ENCODE assay signal across 23 cellular contexts in genomic region chr22:20198527-20199319, GRCh38. TPM values are rescaled to one million over a fixed set of nuclear protein-coding genes. Genes with fewer than 3 reads are reported as not detected.
DNase-seq lines count a peak whose midpoint lies in the region; FAIRE-seq and TF ChIP-seq lines count a peak whose summit lies in the region.
"Had no signal": no experiment of that assay in that cellular context is flagged by ENCODE, and none has a peak within 500 bp of the region (broad histone marks: within the 10 kb centered on the region; RNA-seq: fewer than 3 reads in every experiment).

No MANE protein-coding gene starts in this region.

- no peaks in the 10 kb centered on the region for H3K36me3 Mint-ChIP-seq in progenitor cell of endocrine pancreas (ENCODE audit: insufficient read depth)
- H3K36me3 Mint-ChIP-seq: CD4-positive, CD25-positive, alpha-beta regulatory T cell; T-cell had no signal

- H3K27ac ChIP-seq in VCaP: peak overlapping the region; percentile 41; the same call in 1 of the 2 replicates
- H3K27ac ChIP-seq in caudate nucleus (ENCODE audit: low read depth, low read length): no peak overlapping the region
- H3K27ac ChIP-seq: KMS-11 had no signal

- no peaks in the 10 kb centered on the region for H3K9me3 Mint-ChIP-seq in progenitor cell of endocrine pancreas (ENCODE audit: low read depth)
- H3K9me3 Mint-ChIP-seq: CD4-positive, CD25-positive, alpha-beta regulatory T cell; GM23338; T-cell had no signal

- peaks cover 31% of the 10 kb centered on the region for H3K4me1 Mint-ChIP-seq in progenitor cell of endocrine pancreas (ENCODE audit: low read depth)
- H3K4me1 Mint-ChIP-seq: B cell; CD4-positive, CD25-positive, alpha-beta regulatory T cell; T-cell had no signal

- DNase-seq in NCI-H748 (lab: John Stamatoyannopoulos, UW; ENCODE audit: unreplicated experiment) (peak; percentile 32), NCI-H748 treated with DMSO at 0.1 percent for 48 hours (lab: John Stamatoyannopoulos, UW) (no peak), HuH-7 (ENCODE audit: low spot score) (peak; percentile 82), progenitor cell of endocrine pancreas (ENCODE audit: low spot score, unreplicated experiment) (no peak), H54 (ENCODE audit: insufficient read length, low spot score) (no peak), amygdala (lab: John Stamatoyannopoulos, UW) (no peak), caudate nucleus (lab: John Stamatoyannopoulos, UW) (no peak)
- DNase-seq: Caco-2; CD4-positive, CD25-positive, alpha-beta regulatory T cell; GF-D8; NCI-H1436; NCI-H2029 treated with DMSO at 0.1 percent for 48 hours; SHP77; SK-N-SH; T-cell had no signal

- TF ChIP-seq POLR2A in H54 (IDR thresholded peaks at IDR 0.05; ENCODE audit: low read depth, low read length): no peak

- FAIRE-seq in H54 (lab: Jason Lieb, UNC): no peak
- FAIRE-seq: HepG2, RCC 7860 had no signal

- TF ChIP-seq CTCF in VCaP (conservative IDR thresholded peaks at IDR 0.05) (no peak), progenitor cell of endocrine pancreas (IDR thresholded peaks at IDR 0.05; ENCODE audit: unreplicated experiment) (no peak)

- peak overlapping the region; percentile 24 for H3K4me3 Mint-ChIP-seq in progenitor cell of endocrine pancreas (ENCODE audit: low read depth)
- H3K4me3 Mint-ChIP-seq: B cell; CD4-positive, CD25-positive, alpha-beta regulatory T cell; GM23338; T-cell had no signal

- peak overlapping the region; percentile 81 for H3K27ac Mint-ChIP-seq in progenitor cell of endocrine pancreas
- H3K27ac Mint-ChIP-seq: B cell, T-cell had no signal

- H3K27me3 Mint-ChIP-seq in progenitor cell of endocrine pancreas: no peaks in the 10 kb centered on the region

RNA-seq across cellular contexts. Expression of gene CCDC188, which starts 47.9 kb away (rescaled TPM):
- total RNA-seq in progenitor cell of endocrine pancreas: 3.3 and 4.0 TPM in 2 replicates
- total RNA-seq: A172, B cell, Caco-2, GM23338, HepG2, NCI-H460 had no signal

Comparison
In these comparisons a context has a peak if more than half of its experiments do, and no peak if none do; other contexts are left out.
1. DNase-seq: peak in NCI-H748 (single experiment) and HuH-7 (single experiment); none in NCI-H748 treated with DMSO at 0.1 percent for 48 hours (single experiment), progenitor cell of endocrine pancreas (single experiment), H54 (single experiment), amygdala (0 of 56) and caudate nucleus (0 of 61).